Comparison of ENCODE assay signal across 20 cellular contexts in the genomic region with DNA sequence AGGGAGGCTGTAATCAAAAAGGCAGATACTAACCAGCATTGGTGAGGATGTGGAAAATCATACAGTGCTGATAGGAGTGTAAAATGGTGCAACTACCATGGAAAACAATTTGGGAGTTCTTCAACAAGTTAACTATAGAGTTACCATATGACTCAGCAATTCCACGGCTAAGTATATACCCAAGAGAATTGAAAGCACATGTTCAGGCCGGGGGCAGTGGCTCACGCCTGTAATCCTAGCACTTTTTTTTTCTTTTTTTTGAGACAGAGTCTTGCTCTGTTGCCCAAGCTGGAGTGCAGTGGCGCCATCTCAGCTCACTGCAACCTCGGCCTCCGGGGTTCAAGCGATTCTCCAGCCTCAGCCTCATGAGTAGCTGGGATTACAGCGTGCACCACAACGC. TPM values are rescaled to one million over a fixed set of nuclear protein-coding genes. Genes with fewer than 3 reads are reported as not detected.
A peak's percentile ranks its signal among the peaks of the same experiment; 100 is the strongest.
DNase-seq lines count a peak whose midpoint lies in the region; ATAC-seq lines count a peak whose summit lies in the region.
"Had no signal": no experiment of that assay in that cellular context is flagged by ENCODE, and none has a peak within 500 bp of the region (broad histone marks: within the 10 kb centered on the region; RNA-seq: fewer than 3 reads in every experiment).

No MANE protein-coding gene starts in this region.

- H3K9me3 Mint-ChIP-seq in natural killer cell treated with Interleukin-12 subunit alpha and Interleukin-12 subunit beta and Interleukin-15 and Interleukin-18, amount 100 ng/mL, for 72 hours: no peaks in the 10 kb centered on the region
- H3K9me3 Mint-ChIP-seq: activated naive CD4-positive, alpha-beta T cell treated with anti-CD3 and anti-CD28 coated beads, Interleukin-2, amount 50 U/mL, for 24 hours; activated T-cell treated with anti-CD3 and anti-CD28 coated beads, Interleukin-2, amount 50 U/mL, for 4 hours; CD8-positive, alpha-beta memory T cell had no signal

- no peak overlapping the region for H3K27ac Mint-ChIP-seq in natural killer cell treated with Interleukin-12 subunit alpha and Interleukin-12 subunit beta and Interleukin-15 and Interleukin-18, amount 100 ng/mL, for 72 hours
- H3K27ac Mint-ChIP-seq: activated CD8-positive, alpha-beta T cell treated with anti-CD3 and anti-CD28 coated beads, Interleukin-2, amount 10 ng/mL, durations not matched to agents 7 days and 5 days; activated naive CD4-positive, alpha-beta T cell treated with anti-CD3 and anti-CD28 coated beads, Interleukin-2, amount 50 U/mL, for 24 hours; CD8-positive, alpha-beta memory T cell; T-helper 17 cell had no signal

- H3K4me1 Mint-ChIP-seq in natural killer cell treated with Interleukin-12 subunit alpha and Interleukin-12 subunit beta and Interleukin-15 and Interleukin-18, amount 100 ng/mL, for 72 hours (ENCODE audit: low read depth in 2 of 2): no peaks in the 10 kb centered on the region
- H3K4me1 Mint-ChIP-seq: activated naive CD4-positive, alpha-beta T cell treated with anti-CD3 and anti-CD28 coated beads, Interleukin-2, amount 50 U/mL, for 24 hours; CD8-positive, alpha-beta memory T cell; T-helper 17 cell had no signal

- H3K4me3 Mint-ChIP-seq in natural killer cell treated with Interleukin-12 subunit alpha and Interleukin-12 subunit beta and Interleukin-15 and Interleukin-18, amount 100 ng/mL, for 72 hours: no peak overlapping the region
- H3K4me3 Mint-ChIP-seq: activated CD8-positive, alpha-beta T cell treated with anti-CD3 and anti-CD28 coated beads, Interleukin-2, amount 10 ng/mL, durations not matched to agents 7 days and 5 days; activated naive CD4-positive, alpha-beta T cell treated with anti-CD3 and anti-CD28 coated beads, Interleukin-2, amount 50 U/mL, for 24 hours; activated T-cell treated with anti-CD3 and anti-CD28 coated beads, Interleukin-2, amount 50 U/mL, for 4 hours; CD8-positive, alpha-beta memory T cell; T-helper 17 cell had no signal

- H3K27me3 Mint-ChIP-seq in natural killer cell treated with Interleukin-12 subunit alpha and Interleukin-12 subunit beta and Interleukin-15 and Interleukin-18, amount 100 ng/mL, for 72 hours: peaks cover 0 to 16% of the 10 kb centered on the region in 2 donors
- H3K27me3 Mint-ChIP-seq: activated naive CD4-positive, alpha-beta T cell treated with anti-CD3 and anti-CD28 coated beads, Interleukin-2, amount 50 U/mL, for 24 hours; T-helper 17 cell had no signal

- H3K36me3 Mint-ChIP-seq in natural killer cell treated with Interleukin-12 subunit alpha and Interleukin-12 subunit beta and Interleukin-15 and Interleukin-18, amount 100 ng/mL, for 72 hours: no peaks in the 10 kb centered on the region
- H3K36me3 Mint-ChIP-seq: activated naive CD4-positive, alpha-beta T cell treated with anti-CD3 and anti-CD28 coated beads, Interleukin-2, amount 50 U/mL, for 24 hours; CD8-positive, alpha-beta memory T cell had no signal

- ATAC-seq in GM21360 (IDR thresholded peaks at IDR 0.05; ENCODE audit: unreplicated experiment): no peak
- no peak for ATAC-seq in natural killer cell treated with Interleukin-12 subunit alpha and Interleukin-12 subunit beta and Interleukin-15 and Interleukin-18, amount 100 ng/mL, for 72 hours
- ATAC-seq: activated CD8-positive, alpha-beta T cell treated with anti-CD3 and anti-CD28 coated beads, Interleukin-2, amount 10 ng/mL, durations not matched to agents 7 days and 5 days; activated T-cell treated with anti-CD3 and anti-CD28 coated beads, Interleukin-2, amount 50 U/mL, for 4 hours; left ventricle myocardium superior; right cardiac atrium; T-helper 17 cell had no signal

- DNase-seq in NCI-H2171 treated with DMSO at 0.1 percent for 48 hours (lab: John Stamatoyannopoulos, UW) (peak; percentile 18), NCI-H2171 (lab: John Stamatoyannopoulos, UW) (no peak), NCI-H69 (lab: John Stamatoyannopoulos, UW) (peak; percentile 0), dedifferentiated amniotic fluid mesenchymal stem cell (ENCODE audit: extremely low spot score) (peak; percentile 55), pons (ENCODE audit: low spot score) (no peak), amygdala (lab: John Stamatoyannopoulos, UW) (no peak)
- no peak for DNase-seq in natural killer cell treated with Interleukin-12 subunit alpha and Interleukin-12 subunit beta and Interleukin-15 and Interleukin-18, amount 100 ng/mL, for 72 hours (ENCODE audit: low spot score)
- DNase-seq: activated CD4-positive, CD25-positive, alpha-beta regulatory T cell; activated CD8-positive, alpha-beta T cell treated with anti-CD3 and anti-CD28 coated beads, Interleukin-2, amount 10 ng/mL, durations not matched to agents 7 days and 5 days; activated T-cell treated with anti-CD3 and anti-CD28 coated beads, Interleukin-2, amount 50 U/mL, for 4 hours; CD8-positive, alpha-beta memory T cell; head of caudate nucleus; left ventricle myocardium superior; NCI-H1105 treated with DMSO at 0.1 percent for 48 hours; NCI-H345; right cardiac atrium; stimulated activated naive CD4-positive, alpha-beta T cell treated with Interleukin-2 at 50 U/mL for 16 hours; T-helper 17 cell had no signal

RNA-seq across cellular contexts. Expression of a gene that starts 15.0 kb away (rescaled TPM):
- total RNA-seq in natural killer cell treated with Interleukin-12 subunit alpha and Interleukin-12 subunit beta and Interleukin-15 and Interleukin-18, amount 100 ng/mL, for 72 hours: 10 to 100 TPM; 23.8 to 25.7 TPM

Comparison
In these comparisons a context has a peak if more than half of its experiments do, and no peak if none do; other contexts are left out.
1. DNase-seq: peak in NCI-H2171 treated with DMSO at 0.1 percent for 48 hours (single experiment), NCI-H69 (single experiment) and dedifferentiated amniotic fluid mesenchymal stem cell (single experiment); none in NCI-H2171 (single experiment), pons (single experiment), natural killer cell treated with Interleukin-12 subunit alpha and Interleukin-12 subunit beta and Interleukin-15 and Interleukin-18, amount 100 ng/mL, for 72 hours (single experiment) and amygdala (0 of 56).